16 cellular contexts compared by ENCODE assay signal in genomic region chr6:15496345-15497131, GRCh38.
A peak's percentile ranks its signal among the peaks of the same experiment; 100 is the strongest.
DNase-seq lines count a peak whose midpoint lies in the region; ATAC-seq and TF ChIP-seq lines count a peak whose summit lies in the region.
"Had no signal": no experiment of that assay in that cellular context is flagged by ENCODE, and none has a peak within 500 bp of the region (broad histone marks: within the 10 kb centered on the region; RNA-seq: fewer than 3 reads in every experiment).

No MANE protein-coding gene starts in this region.

- 97% methylated on average over 60 of the region's 60 CpGs for WGBS in right cardiac atrium

- peak overlapping the region; percentile 74 for H3K4me3 Mint-ChIP-seq in endothelial cell (ENCODE audit: unreplicated experiment)
- H3K4me3 Mint-ChIP-seq in stimulated activated naive B cell treated with anti-CD40 and anti-IgM and Interleukin-4, amounts not matched to agents 10 μg/mL and 1 μg/mL and 100 μg/mL, for 72 hours, result no peak overlapping the region
- H3K4me3 Mint-ChIP-seq: CD4-positive, alpha-beta memory T cell; IgD-negative memory B cell had no signal

- H3K4me1 ChIP-seq in cardiac muscle cell (ENCODE audit: low read depth) (peaks cover 6% of the 10 kb centered on the region), right cardiac atrium (ENCODE audit: control insufficient read depth, insufficient read depth, low read length) (peaks cover 6% of the 10 kb centered on the region), SJCRH30 (peaks cover 9% of the 10 kb centered on the region)
- H3K4me1 ChIP-seq: BE2C had no signal

- no peak for DNase-seq in cardiac muscle cell (ENCODE audit: low read depth in 1 of 2, low spot score in 1 of 2)
- DNase-seq in right cardiac atrium, result no peak
- DNase-seq in SJCRH30, result no peak
- DNase-seq in endothelial cell (ENCODE audit: low spot score), result no peak
- DNase-seq in stimulated activated naive B cell treated with anti-CD40 and anti-IgM and Interleukin-4, amounts not matched to agents 10 μg/mL and 1 μg/mL and 100 μg/mL, for 72 hours, result no peak
- no peak for DNase-seq in NCI-H1436 treated with DMSO at 0.1 percent for 48 hours (lab: John Stamatoyannopoulos, UW)
- DNase-seq in cerebellar cortex (ENCODE audit: low spot score), result no peak
- DNase-seq: BE2C; CD4-positive, alpha-beta memory T cell; DMS79 treated with DMSO at 0.1 percent for 48 hours; GDM1; MV-4-11; NCI-H1417 treated with DMSO at 0.1 percent for 48 hours; NCI-H2029 treated with DMSO at 0.1 percent for 48 hours; NCI-H510A treated with DMSO at 0.1 percent for 48 hours had no signal

- H3K9me3 ChIP-seq in cardiac muscle cell (ENCODE audit: low read depth) (no peaks in the 10 kb centered on the region), right cardiac atrium (ENCODE audit: control insufficient read depth, low read length) (no peaks in the 10 kb centered on the region), SJCRH30 (replicated peaks) (no peaks in the 10 kb centered on the region)
- H3K9me3 ChIP-seq: BE2C had no signal

- peaks cover 53% of the 10 kb centered on the region for H3K36me3 Mint-ChIP-seq in endothelial cell (ENCODE audit: low read depth, unreplicated experiment)
- peaks cover 42 to 75% of the 10 kb centered on the region in 2 donors for H3K36me3 Mint-ChIP-seq in stimulated activated naive B cell treated with anti-CD40 and anti-IgM and Interleukin-4, amounts not matched to agents 10 μg/mL and 1 μg/mL and 100 μg/mL, for 72 hours

- ATAC-seq in right cardiac atrium, result no peak
- ATAC-seq in stimulated activated naive B cell treated with anti-CD40 and anti-IgM and Interleukin-4, amounts not matched to agents 10 μg/mL and 1 μg/mL and 100 μg/mL, for 72 hours (replicated peaks), result no peak

- H3K27ac Mint-ChIP-seq in endothelial cell (ENCODE audit: unreplicated experiment), result peak overlapping the region; percentile 59
- peak overlapping the region; percentile 69 for H3K27ac Mint-ChIP-seq in stimulated activated naive B cell treated with anti-CD40 and anti-IgM and Interleukin-4, amounts not matched to agents 10 μg/mL and 1 μg/mL and 100 μg/mL, for 72 hours

- H3K4me3 ChIP-seq in cardiac muscle cell, result no peak overlapping the region
- no peak overlapping the region for H3K4me3 ChIP-seq in right cardiac atrium (ENCODE audit: low read length)
- no peak overlapping the region for H3K4me3 ChIP-seq in SJCRH30

- H3K36me3 ChIP-seq in cardiac muscle cell, result no peaks in the 10 kb centered on the region
- H3K36me3 ChIP-seq in SJCRH30, result peaks cover 10% of the 10 kb centered on the region

- intact Hi-C loops in right cardiac atrium (cut with DNase I), result no loop called here

- peaks cover 21% of the 10 kb centered on the region for H3K27me3 Mint-ChIP-seq in endothelial cell (ENCODE audit: unreplicated experiment)
- no peaks in the 10 kb centered on the region for H3K27me3 Mint-ChIP-seq in stimulated activated naive B cell treated with anti-CD40 and anti-IgM and Interleukin-4, amounts not matched to agents 10 μg/mL and 1 μg/mL and 100 μg/mL, for 72 hours
- H3K27me3 Mint-ChIP-seq: CD4-positive, alpha-beta memory T cell; IgD-negative memory B cell had no signal

- H3K27me3 ChIP-seq in cardiac muscle cell (no peaks in the 10 kb centered on the region), right cardiac atrium (ENCODE audit: control insufficient read depth, insufficient read depth) (no peaks in the 10 kb centered on the region), SJCRH30 (no peaks in the 10 kb centered on the region)
- H3K27me3 ChIP-seq: BE2C had no signal

- no peaks in the 10 kb centered on the region for H3K9me3 Mint-ChIP-seq in endothelial cell (ENCODE audit: unreplicated experiment)
- H3K9me3 Mint-ChIP-seq in stimulated activated naive B cell treated with anti-CD40 and anti-IgM and Interleukin-4, amounts not matched to agents 10 μg/mL and 1 μg/mL and 100 μg/mL, for 72 hours, result no peaks in the 10 kb centered on the region
- H3K9me3 Mint-ChIP-seq: CD4-positive, alpha-beta memory T cell; IgD-negative memory B cell had no signal

- H3K27ac ChIP-seq in cardiac muscle cell (peak overlapping the region; percentile 78), right cardiac atrium (ENCODE audit: low read length) (no peak overlapping the region), SJCRH30 (0 out of 2 replicates have a peak overlapping the region, but pooled peaks have one; percentile 57)

- H3K4me1 Mint-ChIP-seq in endothelial cell (ENCODE audit: unreplicated experiment), result peaks cover 33% of the 10 kb centered on the region
- peaks cover 20 to 37% of the 10 kb centered on the region in 2 donors for H3K4me1 Mint-ChIP-seq in stimulated activated naive B cell treated with anti-CD40 and anti-IgM and Interleukin-4, amounts not matched to agents 10 μg/mL and 1 μg/mL and 100 μg/mL, for 72 hours

- TF ChIP-seq CTCF in cardiac muscle cell (IDR thresholded peaks at IDR 0.05; ENCODE audit: low read depth, low read length) (no peak), endothelial cell (IDR thresholded peaks at IDR 0.05; ENCODE audit: unreplicated experiment) (no peak)
